ENCODE assay signal across 13 cellular contexts in the genomic region with DNA sequence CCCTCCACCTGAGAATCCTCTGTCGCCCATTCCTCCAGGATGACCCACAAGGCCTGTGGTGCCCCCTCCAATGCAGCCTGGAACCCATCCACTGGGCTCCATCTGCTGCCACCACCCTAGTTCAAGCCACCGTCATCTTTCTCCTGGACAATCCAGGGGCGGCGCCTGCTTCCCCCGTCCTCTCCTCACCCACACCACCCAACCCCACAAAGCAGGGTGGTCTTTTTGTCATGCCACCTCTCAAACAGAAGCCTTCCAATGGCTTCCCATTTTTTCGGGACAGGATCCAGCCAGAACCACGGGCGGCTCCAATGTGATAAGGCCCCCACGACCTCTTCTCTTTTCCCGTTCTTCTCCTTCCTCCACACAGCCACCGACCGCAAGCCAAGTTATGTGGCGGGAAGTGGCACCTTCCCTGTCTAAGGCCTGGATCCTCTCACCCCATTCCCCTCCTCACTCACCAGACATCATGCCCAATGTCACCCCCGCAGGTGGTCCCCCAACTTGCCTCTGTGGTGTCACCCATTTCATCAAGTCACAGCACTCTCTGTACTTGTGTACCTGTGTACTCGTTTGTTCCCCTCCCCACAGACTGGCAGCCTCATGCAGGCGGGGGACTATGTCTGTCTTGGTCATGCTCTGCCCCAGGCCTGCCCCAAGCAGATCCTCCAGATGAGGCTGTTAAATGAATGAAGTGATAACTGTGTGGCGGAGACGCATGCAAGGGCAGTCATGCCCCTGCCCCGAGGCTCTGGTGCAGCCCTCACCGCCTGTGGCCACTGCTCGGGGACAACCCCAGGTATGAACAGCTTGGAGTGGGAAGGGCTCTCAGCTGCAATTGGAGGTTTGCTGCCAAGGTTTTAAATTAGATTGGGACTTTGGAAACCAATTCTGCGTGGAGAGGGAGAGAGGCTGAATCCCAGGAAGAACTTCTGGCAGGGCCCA. TPM values are rescaled to one million over a fixed set of nuclear protein-coding genes. Genes with fewer than 3 reads are reported as not detected.
"Had no signal": no experiment of that assay in that cellular context is flagged by ENCODE, and none has a peak within 500 bp of the region (broad histone marks: within the 10 kb centered on the region; RNA-seq: fewer than 3 reads in every experiment).

No MANE protein-coding gene starts in this region.

- H3K9me3 Mint-ChIP-seq: neural crest cell had no signal

- H3K27ac ChIP-seq: coronary artery, left ventricle myocardium inferior, skin epidermis, thyroid gland, VCaP had no signal

- H3K36me3 ChIP-seq: left ventricle myocardium inferior, thyroid gland had no signal

- H3K9me3 ChIP-seq: left ventricle myocardium inferior, thyroid gland had no signal

- DNase-seq: activated CD4-positive, alpha-beta T cell treated with anti-CD3 and anti-CD28 coated beads for 36 hours; activated CD8-positive, alpha-beta memory T cell treated with anti-CD3 and anti-CD28 coated beads for 24 hours; erythroblast; kidney; left ventricle myocardium inferior; mesendoderm; T1000; thyroid gland had no signal

- H3K27ac Mint-ChIP-seq: activated CD4-positive, alpha-beta T cell treated with anti-CD3 and anti-CD28 coated beads for 36 hours had no signal

- H3K4me3 Mint-ChIP-seq: activated CD4-positive, alpha-beta T cell treated with anti-CD3 and anti-CD28 coated beads for 36 hours; neural crest cell had no signal

- H3K27me3 ChIP-seq: thyroid gland had no signal

- ATAC-seq: activated CD4-positive, alpha-beta T cell treated with anti-CD3 and anti-CD28 coated beads for 36 hours had no signal

- H3K4me3 ChIP-seq: coronary artery, left ventricle myocardium inferior, skin epidermis, thyroid gland had no signal

- H3K27me3 Mint-ChIP-seq: activated CD4-positive, alpha-beta T cell treated with anti-CD3 and anti-CD28 coated beads for 36 hours had no signal

RNA-seq across cellular contexts. Expression of a gene that starts 22.3 kb away (rescaled TPM):
- total RNA-seq: neural crest cell had no signal

RNA-seq across cellular contexts. Expression of a gene that starts 58.5 kb away (rescaled TPM):
- total RNA-seq: cardiac septum, left ventricle myocardium inferior, thyroid gland had no signal
